In the genomic region with DNA sequence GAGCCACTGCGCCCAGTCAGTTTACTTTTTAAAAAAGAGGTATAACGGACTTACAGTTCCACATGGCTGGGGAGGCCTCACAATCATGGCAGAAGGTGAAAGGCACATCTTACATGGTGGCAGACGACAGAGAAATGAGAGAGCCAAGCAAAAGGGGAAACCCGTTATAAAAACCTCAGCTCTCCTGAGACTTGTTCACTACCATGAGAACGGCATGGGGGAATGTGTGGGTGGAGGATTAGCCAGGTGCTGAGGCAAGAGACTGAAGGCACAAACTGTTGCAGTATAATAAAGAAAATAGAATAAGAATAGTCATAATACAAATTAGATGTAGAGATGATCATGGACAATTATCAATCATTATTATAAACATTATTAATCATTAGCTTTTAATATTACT, we compare ENCODE assay signal across 13 cellular contexts. TPM values are rescaled to one million over a fixed set of nuclear protein-coding genes. Genes with fewer than 3 reads are reported as not detected.
"Had no signal": no experiment of that assay in that cellular context is flagged by ENCODE, and none has a peak within 500 bp of the region (broad histone marks: within the 10 kb centered on the region; RNA-seq: fewer than 3 reads in every experiment).

No MANE protein-coding gene starts in this region.

RNA-seq across cellular contexts. Expression of gene VSTM1, which starts 27.2 kb away (rescaled TPM):
- total RNA-seq: activated CD4-positive, alpha-beta memory T cell treated with anti-CD3 and anti-CD28 coated beads, Interleukin-2, amount 10 ng/mL, durations not matched to agents 7 days and 5 days; activated CD4-positive, alpha-beta T cell treated with anti-CD3 and anti-CD28 coated beads for 36 hours; activated CD8-positive, alpha-beta memory T cell treated with anti-CD3 and anti-CD28 coated beads for 36 hours; activated naive CD4-positive, alpha-beta T cell treated with anti-CD3 and anti-CD28 coated beads for 36 hours; activated T-helper 17 cell treated with anti-CD3 and anti-CD28 coated beads, Interleukin-2, amount 50 U/mL, for 72 hours; cardiac septum; M059J; NCI-H460; Right ventricle myocardium superior; RPMI7951; SJCRH30; T-helper 2 cell treated with Interferon-gamma antibody and Interleukin-4, amounts not matched to agents 100 ng/mL and 5 ng/mL, for 36 hours had no signal

RNA-seq across cellular contexts. Expression of gene TARM1, which starts 44.6 kb away (rescaled TPM):
- total RNA-seq: activated CD4-positive, alpha-beta memory T cell treated with anti-CD3 and anti-CD28 coated beads, Interleukin-2, amount 10 ng/mL, durations not matched to agents 7 days and 5 days; activated CD4-positive, alpha-beta T cell treated with anti-CD3 and anti-CD28 coated beads for 36 hours; activated CD8-positive, alpha-beta memory T cell treated with anti-CD3 and anti-CD28 coated beads for 36 hours; activated naive CD4-positive, alpha-beta T cell treated with anti-CD3 and anti-CD28 coated beads for 36 hours; activated T-helper 17 cell treated with anti-CD3 and anti-CD28 coated beads, Interleukin-2, amount 50 U/mL, for 72 hours; cardiac septum; M059J; NCI-H460; Right ventricle myocardium superior; RPMI7951; SJCRH30; T-helper 2 cell treated with Interferon-gamma antibody and Interleukin-4, amounts not matched to agents 100 ng/mL and 5 ng/mL, for 36 hours had no signal
- polyA plus RNA-seq: SK-N-SH had no signal

RNA-seq across cellular contexts. Expression of gene CACNG6, which starts 45.1 kb away (rescaled TPM):
- total RNA-seq: activated CD4-positive, alpha-beta memory T cell treated with anti-CD3 and anti-CD28 coated beads, Interleukin-2, amount 10 ng/mL, durations not matched to agents 7 days and 5 days; activated CD4-positive, alpha-beta T cell treated with anti-CD3 and anti-CD28 coated beads for 36 hours; activated CD8-positive, alpha-beta memory T cell treated with anti-CD3 and anti-CD28 coated beads for 36 hours; activated naive CD4-positive, alpha-beta T cell treated with anti-CD3 and anti-CD28 coated beads for 36 hours; activated T-helper 17 cell treated with anti-CD3 and anti-CD28 coated beads, Interleukin-2, amount 50 U/mL, for 72 hours; cardiac septum; Right ventricle myocardium superior; RPMI7951; T-helper 2 cell treated with Interferon-gamma antibody and Interleukin-4, amounts not matched to agents 100 ng/mL and 5 ng/mL, for 36 hours had no signal
